21 cellular contexts compared by ENCODE assay signal in genomic region chr19:38247126-38247525, GRCh38. TPM values are rescaled to one million over a fixed set of nuclear protein-coding genes. Genes with fewer than 3 reads are reported as not detected.
DNase-seq lines count a peak whose midpoint lies in the region; ATAC-seq and TF ChIP-seq lines count a peak whose summit lies in the region.
"Had no signal": no experiment of that assay in that cellular context is flagged by ENCODE, and none has a peak within 500 bp of the region (broad histone marks: within the 10 kb centered on the region; RNA-seq: fewer than 3 reads in every experiment).

No MANE protein-coding gene starts in this region.

- H3K4me1 Mint-ChIP-seq in stimulated activated effector memory CD8-positive, alpha-beta T cell treated with anti-CD3 and anti-CD28 coated beads, Interleukin-12 subunit alpha, Interleukin-12 subunit beta, amount 100 ng/mL, for 72 hours = peaks cover 8% of the 10 kb centered on the region

- no peaks in the 10 kb centered on the region for H3K9me3 Mint-ChIP-seq in stimulated activated effector memory CD8-positive, alpha-beta T cell treated with anti-CD3 and anti-CD28 coated beads, Interleukin-12 subunit alpha, Interleukin-12 subunit beta, amount 100 ng/mL, for 72 hours
- H3K9me3 Mint-ChIP-seq: CD8-positive, alpha-beta T cell; H9; memory B cell; naive B cell had no signal

- no peaks in the 10 kb centered on the region for H3K36me3 Mint-ChIP-seq in stimulated activated effector memory CD8-positive, alpha-beta T cell treated with anti-CD3 and anti-CD28 coated beads, Interleukin-12 subunit alpha, Interleukin-12 subunit beta, amount 100 ng/mL, for 72 hours
- H3K36me3 Mint-ChIP-seq: activated naive CD8-positive, alpha-beta T cell; brain; CD8-positive, alpha-beta T cell had no signal

- peaks cover 4 to 21% of the 10 kb centered on the region in 2 donors for H3K36me3 ChIP-seq in ascending aorta
- H3K36me3 ChIP-seq in subcutaneous abdominal adipose tissue (ENCODE audit: control insufficient read depth in 5 of 5, insufficient read depth in 5 of 5, low read length in 5 of 5) = no peaks in the 10 kb centered on the region

- DNase-seq in EH (ENCODE audit: low read depth) = peak; percentile 53
- DNase-seq in ascending aorta (ENCODE audit: low spot score in 2 of 2) = no peak
- DNase-seq in fibroblast of mammary gland (ENCODE audit: low read depth) = peak; percentile 28
- DNase-seq in NCI-H82 (lab: John Stamatoyannopoulos, UW) = no peak
- DNase-seq in stimulated activated effector memory CD8-positive, alpha-beta T cell treated with anti-CD3 and anti-CD28 coated beads, Interleukin-12 subunit alpha, Interleukin-12 subunit beta, amount 100 ng/mL, for 72 hours (ENCODE audit: low spot score in 2 of 2) = no peak
- no peak for DNase-seq in cerebellum (ENCODE audit: low spot score)
- DNase-seq: CD8-positive, alpha-beta T cell; H9; kidney; naive B cell; NCI-H1105; NCI-H526; occipital lobe; stimulated activated CD4-positive, alpha-beta T cell treated with anti-CD3 and anti-CD28 coated beads, Interleukin-15, amount 100 ng/mL, for 24 hours had no signal

- H3K27ac Mint-ChIP-seq in stimulated activated effector memory CD8-positive, alpha-beta T cell treated with anti-CD3 and anti-CD28 coated beads, Interleukin-12 subunit alpha, Interleukin-12 subunit beta, amount 100 ng/mL, for 72 hours = no peak overlapping the region
- H3K27ac Mint-ChIP-seq: activated naive CD8-positive, alpha-beta T cell; brain; CD8-positive, alpha-beta T cell; H9; memory B cell had no signal

- H3K9me3 ChIP-seq in ascending aorta (no peaks in the 10 kb centered on the region), subcutaneous abdominal adipose tissue (ENCODE audit: control insufficient read depth in 5 of 5, low read length in 5 of 5) (no peaks in the 10 kb centered on the region)

- ATAC-seq in stimulated activated effector memory CD8-positive, alpha-beta T cell treated with anti-CD3 and anti-CD28 coated beads, Interleukin-12 subunit alpha, Interleukin-12 subunit beta, amount 100 ng/mL, for 72 hours = no peak
- no peak for ATAC-seq in HG03457 (IDR thresholded peaks at IDR 0.05; ENCODE audit: unreplicated experiment)
- ATAC-seq: CD8-positive, alpha-beta T cell had no signal

- H3K4me3 ChIP-seq in ascending aorta (peak overlapping the region in 1 of 2 donors; percentile 6), fibroblast of mammary gland (ENCODE audit: control insufficient read depth, low read depth, low read length) (no peak overlapping the region), subcutaneous abdominal adipose tissue (ENCODE audit: low read depth in 1 of 5, low read length in 5 of 5) (no peak overlapping the region)

- TF ChIP-seq CTCF in ascending aorta (IDR thresholded peaks at IDR 0.05) (no peak), fibroblast of mammary gland (conservative IDR thresholded peaks at IDR 0.05; ENCODE audit: control insufficient read depth, insufficient read depth, low read depth, low read length) (no peak)

- H3K27ac ChIP-seq in ascending aorta (peak overlapping the region; percentile 90 to 99), subcutaneous abdominal adipose tissue (ENCODE audit: low read depth, low read length) (peak overlapping the region; percentile 9)

- H3K9ac ChIP-seq in subcutaneous abdominal adipose tissue (ENCODE audit: low read length in 5 of 5) = no peak overlapping the region

- peaks cover 22 to 67% of the 10 kb centered on the region in 2 donors for H3K4me1 ChIP-seq in ascending aorta
- H3K4me1 ChIP-seq in subcutaneous abdominal adipose tissue (ENCODE audit: control insufficient read depth in 5 of 5, insufficient read depth in 5 of 5, low read length in 5 of 5) = peaks cover 0 to 52% (median 38%) of the 10 kb centered on the region in 5 donors

- no peak overlapping the region for H3K4me3 Mint-ChIP-seq in stimulated activated effector memory CD8-positive, alpha-beta T cell treated with anti-CD3 and anti-CD28 coated beads, Interleukin-12 subunit alpha, Interleukin-12 subunit beta, amount 100 ng/mL, for 72 hours
- H3K4me3 Mint-ChIP-seq: activated naive CD8-positive, alpha-beta T cell; brain; CD8-positive, alpha-beta T cell; H9; memory B cell; naive B cell had no signal

- intact Hi-C loops in ascending aorta (cut with DNase I) = loop anchor here (5.0 kb wide), 1 partner anchor 140 kb away; the partner anchor contains the start of genes GGN and SPRED3

- H3K27me3 ChIP-seq in ascending aorta (no peaks in the 10 kb centered on the region), subcutaneous abdominal adipose tissue (ENCODE audit: control insufficient read depth in 5 of 5, insufficient read depth in 4 of 5, low read length in 5 of 5) (no peaks in the 10 kb centered on the region)

RNA-seq across cellular contexts. Expression of gene PPP1R14A, which starts 9.0 kb away (rescaled TPM):
- total RNA-seq in ascending aorta (1,072 TPM), cerebellum (1.5 TPM)
- total RNA-seq: CD8-positive, alpha-beta T cell; LHCN-M2 had no signal

RNA-seq across cellular contexts. Expression of gene SPINT2, which starts 17.2 kb away (rescaled TPM):
- total RNA-seq in ascending aorta = 193 TPM
- total RNA-seq in cerebellum = 53.1 TPM

RNA-seq across cellular contexts. Expression of gene DPF1, which starts 23.1 kb away (rescaled TPM):
- not detected for total RNA-seq in ascending aorta
- 16.6 TPM for total RNA-seq in cerebellum
- total RNA-seq: CD8-positive, alpha-beta T cell; kidney had no signal

RNA-seq across cellular contexts. Expression of gene C19orf33, which starts 56.9 kb away (rescaled TPM):
- total RNA-seq in ascending aorta (not detected), cerebellum (not detected)
- total RNA-seq: activated CD8-positive, alpha-beta memory T cell treated with anti-CD3 and anti-CD28 coated beads for 36 hours; CD8-positive, alpha-beta T cell; H9; LHCN-M2; occipital lobe had no signal

Comparison
In these comparisons a context has a peak if more than half of its experiments do, and no peak if none do; other contexts are left out.
1. DNase-seq: peak in EH (single experiment) and fibroblast of mammary gland (single experiment); none in ascending aorta (0 of 2), NCI-H82 (single experiment), stimulated activated effector memory CD8-positive, alpha-beta T cell treated with anti-CD3 and anti-CD28 coated beads, Interleukin-12 subunit alpha, Interleukin-12 subunit beta, amount 100 ng/mL, for 72 hours (0 of 2) and cerebellum (single experiment).
2. RNA of gene PPP1R14A, which starts 9.0 kb away (total RNA-seq): 1,072 TPM in ascending aorta (single experiment); 1.5 TPM in cerebellum (single experiment); every median in the first group is over 100 times any median in the second.
3. RNA of gene DPF1, which starts 23.1 kb away (total RNA-seq): 16.6 TPM in cerebellum (single experiment); not detected in ascending aorta (single experiment); every median in the first group is over 10 times any median in the second.